1 cellular context compared by ENCODE assay signal in the genomic region with DNA sequence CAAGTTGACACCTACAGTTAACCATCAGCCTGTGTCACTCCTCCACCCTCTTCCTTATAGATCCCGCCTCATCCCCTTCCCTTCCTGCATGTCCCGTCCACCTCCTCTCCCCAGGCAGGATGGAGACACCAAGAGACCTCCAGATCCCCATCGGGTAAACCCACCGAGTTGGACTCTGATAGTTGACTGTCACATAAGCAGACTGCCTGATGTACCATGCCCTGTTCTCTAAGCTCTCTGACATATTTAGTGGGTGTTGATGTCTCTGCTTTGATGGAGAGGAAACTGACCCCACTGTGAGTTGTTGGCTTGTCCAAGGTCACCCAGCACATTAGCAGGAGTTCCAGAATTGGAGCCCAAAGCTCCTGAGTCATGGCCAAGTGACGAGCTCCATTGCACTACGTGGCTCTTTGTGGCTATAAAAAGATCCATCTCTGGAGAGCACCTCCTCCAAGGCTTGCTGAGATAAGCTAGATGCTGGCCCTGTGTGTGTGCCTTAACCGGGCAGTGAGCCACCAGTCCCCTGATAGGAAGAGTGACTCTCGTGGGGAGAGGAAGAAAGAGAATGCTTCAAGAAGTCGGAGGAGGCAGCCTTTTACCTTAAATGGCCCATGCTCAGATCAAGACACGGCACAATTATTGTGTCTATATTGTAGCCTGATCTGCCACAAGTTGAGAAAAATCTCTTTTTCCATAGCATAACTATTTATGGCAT.
TF ChIP-seq lines count a peak whose summit lies in the region.

No MANE protein-coding gene starts in this region.

TF ChIP-seq in K562, 482 proteins besides CTCF, POLR2A, EP300 and RAD21 (continued from another document and continues in another):
- TF ChIP-seq ATF4 (CRISPR knock-in tag; IDR thresholded peaks at IDR 0.05) (peak; percentile 51; the same call in 1 of the 2 replicates), ZBTB33 (CRISPR knock-in tag; IDR thresholded peaks at IDR 0.05) (no peak), JUNB (CRISPR knock-in tag; conservative IDR thresholded peaks at IDR 0.05) (no peak), CC2D1A (IDR thresholded peaks at IDR 0.05) (no peak), NR1H2 (CRISPR knock-in tag; IDR thresholded peaks at IDR 0.05) (no peak), PCBP1 (IDR thresholded peaks at IDR 0.05; ENCODE audit: low read depth, low read length, poor library complexity, severe bottlenecking) (no peak), TAF9B (IDR thresholded peaks at IDR 0.05; ENCODE audit: partially characterized antibody) (peak; percentile 25), ZFP1 (CRISPR knock-in tag; IDR thresholded peaks at IDR 0.05) (no peak), ZNF436 (CRISPR knock-in tag; IDR thresholded peaks at IDR 0.05) (no peak), KDM2B (CRISPR knock-in tag; IDR thresholded peaks at IDR 0.05) (no peak), HINFP (tag; conservative IDR thresholded peaks at IDR 0.05; ENCODE audit: low read depth) (no peak), ZBTB26 (CRISPR knock-in tag; IDR thresholded peaks at IDR 0.05) (0 out of 2 replicates have a peak, but pooled peaks have one; percentile 27), RBM34 (IDR thresholded peaks at IDR 0.05; ENCODE audit: borderline replicate concordance, insufficient read depth, low read length) (no peak), JUN (IDR thresholded peaks at IDR 0.05; ENCODE audit: borderline replicate concordance, low read depth, low read length) (peak; percentile 20; the same call in 1 of the 2 replicates), JUN (CRISPR knock-in tag; IDR thresholded peaks at IDR 0.05; ENCODE audit: borderline replicate concordance) (no peak), ZNF764 (CRISPR knock-in tag; IDR thresholded peaks at IDR 0.05; ENCODE audit: low read depth) (no peak), DNMT1 (IDR thresholded peaks at IDR 0.05) (0 out of 2 replicates have a peak, but pooled peaks have one; percentile 54), MIER1 (IDR thresholded peaks at IDR 0.05; ENCODE audit: low read depth) (no peak), ZNF282 (CRISPR knock-in tag; IDR thresholded peaks at IDR 0.05) (no peak), MCM2 (IDR thresholded peaks at IDR 0.05; ENCODE audit: low read depth) (no peak), ETV5 (CRISPR knock-in tag; IDR thresholded peaks at IDR 0.05; ENCODE audit: low read depth) (peak; percentile 20; the same call in 1 of the 2 replicates), CBFB (CRISPR knock-in tag; IDR thresholded peaks at IDR 0.05) (no peak; the same call in 1 of the 2 replicates), CTCFL (IDR thresholded peaks at IDR 0.05; ENCODE audit: borderline replicate concordance, insufficient read depth, low read depth, low read length, poor library complexity, severe bottlenecking) (no peak), HIVEP1 (CRISPR knock-in tag; IDR thresholded peaks at IDR 0.05) (no peak), PHF8 (IDR thresholded peaks at IDR 0.05; ENCODE audit: borderline replicate concordance, low read length) (no peak), EWSR1 (IDR thresholded peaks at IDR 0.05; ENCODE audit: borderline replicate concordance, low read depth, partially characterized antibody) (no peak), ETV1 (tag; conservative IDR thresholded peaks at IDR 0.05; ENCODE audit: low read depth) (no peak), PRPF4 (IDR thresholded peaks at IDR 0.05; ENCODE audit: insufficient read depth, low read depth, low read length, poor library complexity, severe bottlenecking) (no peak), PCBP2 (IDR thresholded peaks at IDR 0.05; ENCODE audit: low read depth, low read length, poor library complexity, severe bottlenecking) (no peak), GTF2E2 (tag; IDR thresholded peaks at IDR 0.05) (no peak), ZBED1 (IDR thresholded peaks at IDR 0.05) (no peak), ZNF277 (CRISPR knock-in tag; IDR thresholded peaks at IDR 0.05; ENCODE audit: borderline replicate concordance) (no peak), JUND (IDR thresholded peaks at IDR 0.05; ENCODE audit: borderline replicate concordance, low read depth, low read length) (peak; percentile 82), JUND (tag; IDR thresholded peaks at IDR 0.05; ENCODE audit: borderline replicate concordance, low read depth, low read length) (peak; percentile 86; the same call in 2 of the 3 replicates), DIDO1 (tag; IDR thresholded peaks at IDR 0.05; ENCODE audit: low read depth) (no peak), RNF219 (CRISPR knock-in tag; IDR thresholded peaks at IDR 0.05) (no peak), HNRNPUL1 (IDR thresholded peaks at IDR 0.05; ENCODE audit: low read length) (no peak), PURB (CRISPR knock-in tag; IDR thresholded peaks at IDR 0.05; ENCODE audit: low read depth) (no peak), HDAC8 (tag; IDR thresholded peaks at IDR 0.05) (no peak), IFI16 (CRISPR knock-in tag; IDR thresholded peaks at IDR 0.05) (no peak), SIN3A (IDR thresholded peaks at IDR 0.05; ENCODE audit: borderline replicate concordance in 2 of 2, control insufficient read depth in 1 of 2, low read depth in 2 of 2, low read length in 2 of 2) (no peak)
- TF ChIP-seq, protein P1, sequence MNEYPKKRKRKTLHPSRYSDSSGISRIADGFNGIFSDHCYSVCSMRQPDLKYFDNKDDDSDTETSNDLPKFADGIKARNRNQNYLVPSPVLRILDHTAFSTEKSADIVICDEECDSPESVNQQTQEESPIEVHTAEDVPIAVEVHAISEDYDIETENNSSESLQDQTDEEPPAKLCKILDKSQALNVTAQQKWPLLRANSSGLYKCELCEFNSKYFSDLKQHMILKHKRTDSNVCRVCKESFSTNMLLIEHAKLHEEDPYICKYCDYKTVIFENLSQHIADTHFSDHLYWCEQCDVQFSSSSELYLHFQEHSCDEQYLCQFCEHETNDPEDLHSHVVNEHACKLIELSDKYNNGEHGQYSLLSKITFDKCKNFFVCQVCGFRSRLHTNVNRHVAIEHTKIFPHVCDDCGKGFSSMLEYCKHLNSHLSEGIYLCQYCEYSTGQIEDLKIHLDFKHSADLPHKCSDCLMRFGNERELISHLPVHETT (CRISPR knock-in tag; conservative IDR thresholded peaks at IDR 0.05 in 1 of 2, IDR thresholded peaks at IDR 0.05 in 1 of 2), result peak in 1 of 2 experiments; percentile 82; a peak in 2 of 4 replicates
- TF ChIP-seq, protein P2, sequence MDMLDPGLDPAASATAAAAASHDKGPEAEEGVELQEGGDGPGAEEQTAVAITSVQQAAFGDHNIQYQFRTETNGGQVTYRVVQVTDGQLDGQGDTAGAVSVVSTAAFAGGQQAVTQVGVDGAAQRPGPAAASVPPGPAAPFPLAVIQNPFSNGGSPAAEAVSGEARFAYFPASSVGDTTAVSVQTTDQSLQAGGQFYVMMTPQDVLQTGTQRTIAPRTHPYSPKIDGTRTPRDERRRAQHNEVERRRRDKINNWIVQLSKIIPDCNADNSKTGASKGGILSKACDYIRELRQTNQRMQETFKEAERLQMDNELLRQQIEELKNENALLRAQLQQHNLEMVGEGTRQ (CRISPR knock-in tag; IDR thresholded peaks at IDR 0.05), result no peak
